18 cellular contexts compared by ENCODE assay signal in the genomic region with DNA sequence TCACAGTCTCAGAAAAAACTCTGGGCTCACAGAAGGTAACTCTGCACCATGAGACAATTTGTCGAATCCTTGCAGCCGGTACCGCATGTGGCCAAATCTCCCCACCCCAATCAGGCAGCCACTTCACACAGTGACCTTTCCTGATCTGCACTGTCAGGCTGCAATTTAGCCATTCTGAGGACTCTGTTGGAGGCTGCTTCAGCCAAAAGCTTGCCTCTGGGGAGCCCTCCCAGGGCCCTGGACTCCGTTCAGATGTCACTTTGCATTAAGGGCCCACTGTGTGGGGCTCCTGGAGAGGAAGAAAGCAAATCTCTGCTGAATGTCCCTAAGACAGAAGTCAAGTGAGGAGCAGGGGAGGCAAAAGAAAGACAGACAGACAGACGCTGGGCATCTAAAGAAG.
DNase-seq lines count a peak whose midpoint lies in the region; ATAC-seq, FAIRE-seq and TF ChIP-seq lines count a peak whose summit lies in the region.
"Had no signal": no experiment of that assay in that cellular context is flagged by ENCODE, and none has a peak within 500 bp of the region (broad histone marks: within the 10 kb centered on the region; RNA-seq: fewer than 3 reads in every experiment).

No MANE protein-coding gene starts in this region.

- H4K5ac ChIP-seq in H1 (ENCODE audit: insufficient read length, low read depth, low read length) (no peak overlapping the region), mesendoderm (ENCODE audit: low read length) (no peak overlapping the region)

- H3K4me2 ChIP-seq in GM23338: no peak overlapping the region
- H3K4me2 ChIP-seq in H1 (ENCODE audit: insufficient read depth in 1 of 2, low read depth in 2 of 2, low read length in 2 of 2): no peak overlapping the region; a peak in 1 of 4 replicates
- H3K4me2 ChIP-seq in neuronal stem cell (ENCODE audit: insufficient read depth, low read length, poor library complexity, severe bottlenecking): no peak overlapping the region
- no peak overlapping the region for H3K4me2 ChIP-seq in mesendoderm (ENCODE audit: low read length)

- peaks cover 17% of the 10 kb centered on the region for H3K4me1 Mint-ChIP-seq in GM23338

- no peaks in the 10 kb centered on the region for H3K27me3 ChIP-seq in GM23338 (ENCODE audit: insufficient read depth)
- H3K27me3 ChIP-seq in H1 (replicated peaks in 1 of 4; ENCODE audit: control insufficient read depth in 3 of 4, extremely low read depth in 1 of 4, insufficient read depth in 3 of 4, low read length in 3 of 4): no peaks in the 10 kb centered on the region
- no peaks in the 10 kb centered on the region for H3K27me3 ChIP-seq in neuronal stem cell (ENCODE audit: control insufficient read depth in 3 of 3, insufficient read depth in 3 of 3, low read depth in 1 of 3, low read length in 3 of 3)
- no peaks in the 10 kb centered on the region for H3K27me3 ChIP-seq in mesendoderm (ENCODE audit: insufficient read depth, low read length, poor library complexity)

- POLR2A ChIA-PET in H1 (lab: Charles Lee; ENCODE audit: partially characterized antibody): no interaction called here

- ATAC-seq in GM23338: peak; percentile 79
- ATAC-seq: GM12878, Panc1 had no signal

- H2AK5ac ChIP-seq in H1 (ENCODE audit: low read depth, low read length) (no peak overlapping the region), neuronal stem cell (ENCODE audit: low read depth, low read length) (no peak overlapping the region), mesendoderm (ENCODE audit: low read length) (no peak overlapping the region)

- H3K18ac ChIP-seq in H1 (ENCODE audit: extremely low read depth, low read length) (no peak overlapping the region), neuronal stem cell (ENCODE audit: low read length) (peak overlapping the region; percentile 49), mesendoderm (ENCODE audit: low read length) (no peak overlapping the region)

- H3K4ac ChIP-seq in H1 (replicated peaks; ENCODE audit: insufficient read length, low read depth, low read length) (peak overlapping the region; percentile 25), neuronal stem cell (ENCODE audit: low read length) (no peak overlapping the region), mesendoderm (ENCODE audit: low read depth, low read length) (no peak overlapping the region)

- H3K27ac Mint-ChIP-seq in GM23338: peak overlapping the region; percentile 6; the same call in 1 of the 2 replicates

- no peaks in the 10 kb centered on the region; the same call in 1 of the 2 replicates for H3K23me2 ChIP-seq in H1 (ENCODE audit: low read depth, low read length)

- H3K4me3 ChIP-seq in GM23338: no peak overlapping the region
- H3K4me3 ChIP-seq in H1 (ENCODE audit: extremely low read depth in 1 of 4, insufficient read depth in 2 of 4, low read depth in 3 of 4, low read length in 4 of 4): no peak overlapping the region
- H3K4me3 ChIP-seq in neuronal stem cell (ENCODE audit: low read length in 2 of 2): no peak overlapping the region
- no peak overlapping the region for H3K4me3 ChIP-seq in mesendoderm (ENCODE audit: low read length)
- H3K4me3 ChIP-seq: GM12878 had no signal

- DNase-seq in GM23338 (ENCODE audit: low spot score) (no peak), NCI-H2227 (lab: John Stamatoyannopoulos, UW; ENCODE audit: unreplicated experiment) (peak; percentile 85), H1 (ENCODE audit: low read depth in 1 of 2, low spot score in 2 of 2) (no peak), neuronal stem cell (ENCODE audit: low spot score) (peak; percentile 21), 8988T (no peak), mesendoderm (no peak), head of caudate nucleus (no peak)
- DNase-seq: C1 segment of cervical spinal cord, HCEC 1CT, NCI-H1092, NCI-H1694, NCI-H2171, NCI-H510A, NCI-H82, SHP77 had no signal

- peaks cover 8% of the 10 kb centered on the region; the same call in 1 of the 2 replicates for H4K20me1 ChIP-seq in GM23338 (replicated peaks; ENCODE audit: insufficient read depth)
- H4K20me1 ChIP-seq in H1 (replicated peaks in 1 of 2; ENCODE audit: control insufficient read depth in 1 of 2, insufficient read depth in 2 of 2, low read length in 2 of 2): no peaks in the 10 kb centered on the region

- no peak for TF ChIP-seq EP300 in H1 (IDR thresholded peaks at IDR 0.05; ENCODE audit: borderline replicate concordance in 1 of 2, low read depth in 2 of 2, low read length in 2 of 2)

- H4K8ac ChIP-seq in H1 (ENCODE audit: extremely low read depth, insufficient read depth, low read length) (no peak overlapping the region), neuronal stem cell (ENCODE audit: low read depth, low read length) (no peak overlapping the region), mesendoderm (ENCODE audit: low read depth, low read length) (no peak overlapping the region)

- H3K14ac ChIP-seq in H1 (ENCODE audit: insufficient read length): no peak overlapping the region
- no peak overlapping the region for H3K14ac ChIP-seq in neuronal stem cell (ENCODE audit: low read length)

- no peak for TF ChIP-seq CTCF in GM23338 (conservative IDR thresholded peaks at IDR 0.05; ENCODE audit: low read depth in 2 of 2)
- no peak for TF ChIP-seq CTCF in H1 (IDR thresholded peaks at IDR 0.05; ENCODE audit: control extremely low read depth in 1 of 3, insufficient read depth in 1 of 3, low read depth in 1 of 3, low read length in 3 of 3)

- no peak overlapping the region for H3K27ac ChIP-seq in GM23338 (ENCODE audit: low read depth)
- H3K27ac ChIP-seq in H1 (ENCODE audit: low read depth, low read length): no peak overlapping the region
- peak overlapping the region; percentile 30 for H3K27ac ChIP-seq in neuronal stem cell (replicated peaks; ENCODE audit: low read length)
- H3K27ac ChIP-seq in mesendoderm (ENCODE audit: low read depth, low read length): no peak overlapping the region

- H3F3A ChIP-seq in GM23338 (replicated peaks; ENCODE audit: low read depth): no peaks in the 10 kb centered on the region

- H2BK5ac ChIP-seq in H1 (ENCODE audit: low read depth, low read length) (no peak overlapping the region), neuronal stem cell (ENCODE audit: low read length) (no peak overlapping the region), mesendoderm (ENCODE audit: low read length) (no peak overlapping the region)

- H3K4me1 ChIP-seq in GM23338 (ENCODE audit: insufficient read depth) (no peaks in the 10 kb centered on the region; the same call in 1 of the 2 replicates), H1 (replicated peaks in 1 of 4; ENCODE audit: control insufficient read depth in 3 of 4, insufficient read depth in 4 of 4, low read length in 3 of 4) (peaks cover 0 to 6% (median 2%) of the 10 kb centered on the region in 4 experiments; a peak in 3 of 7 replicates), neuronal stem cell (ENCODE audit: control insufficient read depth in 2 of 2, insufficient read depth in 1 of 2, low read depth in 1 of 2, low read length in 2 of 2) (peaks cover 0 to 8% of the 10 kb centered on the region in 2 donors), mesendoderm (ENCODE audit: control insufficient read depth, low read depth, low read length) (no peaks in the 10 kb centered on the region)

- H2BK120ac ChIP-seq in H1 (replicated peaks; ENCODE audit: low read depth, low read length) (no peak overlapping the region), neuronal stem cell (ENCODE audit: low read depth, low read length) (no peak overlapping the region), mesendoderm (ENCODE audit: low read depth, low read length) (no peak overlapping the region)

- H2AFZ ChIP-seq in GM23338 (no peak overlapping the region), H1 (ENCODE audit: low read length) (no peak overlapping the region), neuronal stem cell (ENCODE audit: low read length) (no peak overlapping the region)

- H3K79me1 ChIP-seq in H1 (ENCODE audit: low read depth, low read length): peaks cover 5% of the 10 kb centered on the region; the same call in 1 of the 2 replicates
- no peaks in the 10 kb centered on the region for H3K79me1 ChIP-seq in neuronal stem cell (ENCODE audit: low read depth, low read length)
- peaks cover 4% of the 10 kb centered on the region for H3K79me1 ChIP-seq in mesendoderm (ENCODE audit: low read length)

- 69% methylated on average over 5 of the region's 5 CpGs; no CpG with 5 or more reads in 1 of the 2 experiments for WGBS in H1 (ENCODE audit: extremely low coverage in 1 of 2, insufficient coverage in 1 of 2, insufficient read length in 1 of 2, insufficient replicate concordance in 2 of 2, low coverage in 1 of 2, low lambda C conversion rate in 2 of 2, missing lambda C conversion rate in 1 of 2), 2 experiments
- WGBS in neuronal stem cell (ENCODE audit: extremely low coverage in 2 of 2, insufficient read length in 2 of 2, insufficient replicate concordance in 1 of 2), 2 donors: no CpG with 5 or more reads among the region's 5 CpGs
- WGBS in mesendoderm (ENCODE audit: extremely low coverage, insufficient coverage, low lambda C conversion rate): no CpG with 5 or more reads among the region's 5 CpGs

- H3K9me3 Mint-ChIP-seq in GM23338: no peaks in the 10 kb centered on the region

- no peaks in the 10 kb centered on the region for H3K27me3 Mint-ChIP-seq in GM23338 (ENCODE audit: insufficient read depth, low read depth, poor library complexity)

- H3K36me3 ChIP-seq in GM23338 (ENCODE audit: insufficient read depth): no peaks in the 10 kb centered on the region
- no peaks in the 10 kb centered on the region for H3K36me3 ChIP-seq in H1 (ENCODE audit: control insufficient read depth in 2 of 4, insufficient read depth in 4 of 4, low read length in 3 of 4)
- no peaks in the 10 kb centered on the region for H3K36me3 ChIP-seq in neuronal stem cell (replicated peaks in 1 of 2; ENCODE audit: control insufficient read depth in 2 of 2, insufficient read depth in 2 of 2, low read length in 2 of 2)
- H3K36me3 ChIP-seq in mesendoderm (ENCODE audit: control insufficient read depth, insufficient read depth, low read length): no peaks in the 10 kb centered on the region

- H2BK15ac ChIP-seq in H1 (ENCODE audit: low read length) (no peak overlapping the region), neuronal stem cell (ENCODE audit: low read length) (no peak overlapping the region), mesendoderm (replicated peaks; ENCODE audit: low read depth) (no peak overlapping the region)

- H3K79me2 ChIP-seq in GM23338 (replicated peaks; ENCODE audit: insufficient read depth): peaks cover 20% of the 10 kb centered on the region
- H3K79me2 ChIP-seq in H1 (ENCODE audit: control insufficient read depth in 1 of 2, insufficient read depth in 2 of 2, low read length in 2 of 2): no peaks in the 10 kb centered on the region; a peak in 1 of 4 replicates
- H3K79me2 ChIP-seq in mesendoderm (ENCODE audit: control insufficient read depth, insufficient read depth, low read length): no peaks in the 10 kb centered on the region

- no peaks in the 10 kb centered on the region for H3K9me3 ChIP-seq in H1 (ENCODE audit: insufficient read depth in 2 of 2, low read depth in 1 of 2, low read length in 1 of 2)
- no peaks in the 10 kb centered on the region for H3K9me3 ChIP-seq in neuronal stem cell (replicated peaks in 1 of 2; ENCODE audit: control insufficient read depth in 2 of 2, insufficient read depth in 1 of 2, low read depth in 1 of 2, low read length in 2 of 2)

- TF ChIP-seq RAD21 in H1 (IDR thresholded peaks at IDR 0.05 in 1 of 2, conservative IDR thresholded peaks at IDR 0.05 in 1 of 2; ENCODE audit: low read depth in 2 of 2, low read length in 2 of 2): no peak

- H3K23ac ChIP-seq in H1 (ENCODE audit: insufficient read length) (no peak overlapping the region), neuronal stem cell (ENCODE audit: low read depth, low read length, poor library complexity) (no peak overlapping the region), mesendoderm (ENCODE audit: low read length) (no peak overlapping the region)

- H3K4me3 Mint-ChIP-seq in GM23338: no peak overlapping the region

- H2BK12ac ChIP-seq in H1 (ENCODE audit: low read depth, low read length): no peak overlapping the region; the same call in 1 of the 2 replicates
- no peak overlapping the region for H2BK12ac ChIP-seq in neuronal stem cell (ENCODE audit: low read length)

- intact Hi-C loops in head of caudate nucleus (cut with DNase I): no loop called here

- no peak overlapping the region for H3K56ac ChIP-seq in H1 (replicated peaks; ENCODE audit: insufficient read length, low read depth, low read length)
- H3K56ac ChIP-seq in mesendoderm (ENCODE audit: low read length): no peak overlapping the region

- no peaks in the 10 kb centered on the region for H3K36me3 Mint-ChIP-seq in GM23338 (ENCODE audit: low read depth)

- no peaks in the 10 kb centered on the region for H3K9me2 ChIP-seq in GM23338 (ENCODE audit: insufficient read depth)

- TF ChIP-seq POLR2A in H1 (IDR thresholded peaks at IDR 0.05; ENCODE audit: control extremely low read depth in 1 of 2, low read depth in 2 of 2, low read length in 2 of 2): no peak

- no peak for FAIRE-seq in H1 (lab: Jason Lieb, UNC)
- FAIRE-seq: GM12878, GM18507 had no signal

- no peak overlapping the region for H3K9ac ChIP-seq in H1 (replicated peaks in 1 of 4; ENCODE audit: extremely low read depth in 1 of 4, low read depth in 3 of 4, low read length in 3 of 4)
- H3K9ac ChIP-seq in neuronal stem cell (ENCODE audit: low read depth, low read length, poor library complexity): no peak overlapping the region
- no peak overlapping the region for H3K9ac ChIP-seq in mesendoderm (ENCODE audit: low read length)

- H4K91ac ChIP-seq in H1 (replicated peaks; ENCODE audit: insufficient read length, low read length): no peak overlapping the region
- no peak overlapping the region for H4K91ac ChIP-seq in neuronal stem cell (ENCODE audit: low read depth, low read length, poor library complexity)

- CTCF ChIA-PET in H1 (lab: Charles Lee; ENCODE audit: partially characterized antibody): interaction anchor here (0.6 to 1.1 kb wide), 8 partner anchors 8 to 194 kb away, joined by 3 to 5 read pairs (median 4); no protein-coding TSS in a partner anchor

- no peak overlapping the region for H2BK20ac ChIP-seq in H1 (ENCODE audit: low read length)

Comparison
In these comparisons a context has a peak if more than half of its experiments do, and no peak if none do; other contexts are left out.
1. DNase-seq: peak in NCI-H2227 (single experiment) and neuronal stem cell (single experiment); none in GM23338 (single experiment), H1 (0 of 2), 8988T (single experiment), mesendoderm (single experiment) and head of caudate nucleus (0 of 42).